In genomic region chr4:124111922-124112321, GRCh38 we compare ENCODE assay signal across 8 cellular contexts.
DNase-seq lines count a peak whose midpoint lies in the region; ATAC-seq and TF ChIP-seq lines count a peak whose summit lies in the region.

No MANE protein-coding gene starts in this region.

- no peak for TF ChIP-seq POLR2A in gastroesophageal sphincter (IDR thresholded peaks at IDR 0.05)

- no peak overlapping the region for H3K4me3 ChIP-seq in AG10803 (ENCODE audit: low read length)
- H3K4me3 ChIP-seq in gastroesophageal sphincter = no peak overlapping the region

- no peaks in the 10 kb centered on the region for H3K36me3 ChIP-seq in gastroesophageal sphincter

- H3K27ac ChIP-seq in gastroesophageal sphincter = peak overlapping the region in 2 of 4 donors; percentile 23 to 54

- H3K9me3 ChIP-seq in gastroesophageal sphincter = no peaks in the 10 kb centered on the region

- ATAC-seq in SK-N-SH treated with all-trans-retinoic acid at 6 μM for 48 hours (peak; percentile 94), gastroesophageal sphincter (peak; percentile 88), GM21737 (IDR thresholded peaks at IDR 0.05; ENCODE audit: unreplicated experiment) (no peak), GM18858 (IDR thresholded peaks at IDR 0.05; ENCODE audit: unreplicated experiment) (no peak)

- H3K4me1 ChIP-seq in gastroesophageal sphincter = peaks cover 0 to 13% (median 2%) of the 10 kb centered on the region in 3 donors

- TF ChIP-seq CTCF in AG10803 (conservative IDR thresholded peaks at IDR 0.05; ENCODE audit: low read length) (peak; percentile 73), LNCAP (IDR thresholded peaks at IDR 0.05) (peak; percentile 61), gastroesophageal sphincter (IDR thresholded peaks at IDR 0.05) (peak; percentile 61 to 84 (median 76))

- DNase-seq in AG10803 (ENCODE audit: low read depth) = peak; percentile 80
- DNase-seq in GM19238 (ENCODE audit: insufficient read length, low spot score) = peak; percentile 1
- DNase-seq in renal cortical epithelial cell (ENCODE audit: low read depth) = peak; percentile 87

- TF ChIP-seq EP300 in gastroesophageal sphincter (IDR thresholded peaks at IDR 0.05) = no peak

- H3K27me3 ChIP-seq in gastroesophageal sphincter = no peaks in the 10 kb centered on the region

- WGBS in gastroesophageal sphincter (ENCODE audit: low coverage in 1 of 2), 2 donors = 42 to 49% methylated on average over 2 of the region's 2 CpGs

TF ChIP-seq in SK-N-SH treated with all-trans-retinoic acid at 6 μM for 48 hours, 23 proteins besides CTCF, POLR2A, EP300 and RAD21:
- TF ChIP-seq ZNF8 (CRISPR knock-in tag; IDR thresholded peaks at IDR 0.05) (no peak), BACH2 (CRISPR knock-in tag; IDR thresholded peaks at IDR 0.05; ENCODE audit: borderline replicate concordance) (no peak)
- TF ChIP-seq, protein P1, sequence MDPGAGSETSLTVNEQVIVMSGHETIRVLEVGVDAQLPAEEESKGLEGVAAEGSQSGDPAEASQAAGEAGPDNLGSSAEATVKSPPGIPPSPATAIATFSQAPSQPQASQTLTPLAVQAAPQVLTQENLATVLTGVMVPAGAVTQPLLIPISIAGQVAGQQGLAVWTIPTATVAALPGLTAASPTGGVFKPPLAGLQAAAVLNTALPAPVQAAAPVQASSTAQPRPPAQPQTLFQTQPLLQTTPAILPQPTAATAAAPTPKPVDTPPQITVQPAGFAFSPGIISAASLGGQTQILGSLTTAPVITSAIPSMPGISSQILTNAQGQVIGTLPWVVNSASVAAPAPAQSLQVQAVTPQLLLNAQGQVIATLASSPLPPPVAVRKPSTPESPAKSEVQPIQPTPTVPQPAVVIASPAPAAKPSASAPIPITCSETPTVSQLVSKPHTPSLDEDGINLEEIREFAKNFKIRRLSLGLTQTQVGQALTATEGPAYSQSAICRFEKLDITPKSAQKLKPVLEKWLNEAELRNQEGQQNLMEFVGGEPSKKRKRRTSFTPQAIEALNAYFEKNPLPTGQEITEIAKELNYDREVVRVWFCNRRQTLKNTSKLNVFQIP (CRISPR knock-in tag; IDR thresholded peaks at IDR 0.05; ENCODE audit: borderline replicate concordance, low read depth) = 0 out of 2 replicates have a peak, but pooled peaks have one; percentile 69

Comparison
In these comparisons a context has a peak if more than half of its experiments do, and no peak if none do; other contexts are left out.
1. DNase-seq: peak in every context shown above with its lines; median percentile 87 in renal cortical epithelial cell; 80 in AG10803; 1 in GM19238.
2. ATAC-seq: peak in SK-N-SH treated with all-trans-retinoic acid at 6 μM for 48 hours (single experiment) and gastroesophageal sphincter (single experiment); none in GM21737 (single experiment) and GM18858 (single experiment).
3. Peak in every context shown above with its lines, with median percentiles within 50 percentile points of each other: CTCF ChIP-seq.